ENCODE assay signal across 8 cellular contexts in genomic region chr2:196171248-196171871, GRCh38. TPM values are rescaled to one million over a fixed set of nuclear protein-coding genes. Genes with fewer than 3 reads are reported as not detected.
DNase-seq lines count a peak whose midpoint lies in the region; ATAC-seq and TF ChIP-seq lines count a peak whose summit lies in the region.

Gene STK17B (minus strand): TSS chr2:196171578. CDS start chr2:196163383, 8,195 bp downstream.

- peak within 1 kb of the TSS; percentile 92 for H3K27ac ChIP-seq in CD4-positive, alpha-beta memory T cell (ENCODE audit: low read depth, low read length)
- peak within 1 kb of the TSS; percentile 95 for H3K27ac ChIP-seq in HL-60 (replicated peaks)

- ATAC-seq in GM19452 (IDR thresholded peaks at IDR 0.05; ENCODE audit: unreplicated experiment) (peak; percentile 51), memory B cell (ENCODE audit: low read depth) (peak; percentile 61)
- peak; percentile 55 for ATAC-seq in effector memory CD8-positive, alpha-beta T cell (replicated peaks)

- peak within 1 kb of the TSS; percentile 94 to 98 (median 96) for H3K27ac Mint-ChIP-seq in CD4-positive, alpha-beta memory T cell
- peak within 1 kb of the TSS; percentile 98 to 100 for H3K27ac Mint-ChIP-seq in effector memory CD8-positive, alpha-beta T cell
- H3K27ac Mint-ChIP-seq in memory B cell = peak within 1 kb of the TSS; percentile 97

- intact Hi-C loops in CD4-positive, alpha-beta memory T cell (cut with micrococcal nuclease) = loop anchor here (2.0 to 10.0 kb wide), 3 partner anchors 93 to 607 kb away; partner anchors contain the start of gene SLC39A10

- H3K9me3 Mint-ChIP-seq in CD4-positive, alpha-beta memory T cell = peaks cover 0 to 2% (median 0%) of the 10 kb centered on the region in 8 donors
- no peaks in the 10 kb centered on the region for H3K9me3 Mint-ChIP-seq in effector memory CD8-positive, alpha-beta T cell
- H3K9me3 Mint-ChIP-seq in memory B cell = no peaks in the 10 kb centered on the region

- peaks cover 31 to 52% (median 39%) of the 10 kb centered on the region in 4 donors for H3K4me1 Mint-ChIP-seq in CD4-positive, alpha-beta memory T cell
- H3K4me1 Mint-ChIP-seq in effector memory CD8-positive, alpha-beta T cell (ENCODE audit: low read depth in 2 of 2) = peaks cover 32 to 45% of the 10 kb centered on the region in 2 donors
- H3K4me1 Mint-ChIP-seq in memory B cell = peaks cover 33% of the 10 kb centered on the region

- no peak for TF ChIP-seq CTCF in HL-60 (IDR thresholded peaks at IDR 0.05; ENCODE audit: insufficient read depth, low read length)

- peaks cover 30 to 36% of the 10 kb centered on the region in 2 donors for H3K36me3 Mint-ChIP-seq in CD4-positive, alpha-beta memory T cell
- peaks cover 59% of the 10 kb centered on the region for H3K36me3 Mint-ChIP-seq in effector memory CD8-positive, alpha-beta T cell (ENCODE audit: insufficient read depth)
- H3K36me3 Mint-ChIP-seq in memory B cell = peaks cover 13% of the 10 kb centered on the region

- peak within 1 kb of the TSS; percentile 87 to 88 for H3K4me3 ChIP-seq in CD4-positive, alpha-beta memory T cell (ENCODE audit: low read length in 2 of 2)
- peak within 1 kb of the TSS; percentile 66 for H3K4me3 ChIP-seq in HL-60 (replicated peaks; ENCODE audit: insufficient read depth, low read length)

- no peaks in the 10 kb centered on the region for H3K36me3 ChIP-seq in CD4-positive, alpha-beta memory T cell (ENCODE audit: insufficient read depth, low read length)

- no peaks in the 10 kb centered on the region for H3K9me3 ChIP-seq in CD4-positive, alpha-beta memory T cell (ENCODE audit: control insufficient read depth in 1 of 2, low read length in 2 of 2)

- POLR2A ChIA-PET in CD4-positive, alpha-beta memory T cell (lab: Charles Lee; ENCODE audit: partially characterized antibody) = interaction anchor here (0.7 to 6.6 kb wide), 38 partner anchors 7 to 1328 kb away, joined by 3 to 183 read pairs (median 14); partner anchors contain the start of genes DNAH7, HSPD1, HSPE1 and SLC39A10
- POLR2A ChIA-PET in activated CD8-positive, alpha-beta memory T cell treated with anti-CD3 and anti-CD28 coated beads for 36 hours (lab: Charles Lee) = interaction anchor here (0.5 to 3.4 kb wide), 16 partner anchors 9 to 754 kb away, joined by 3 to 37 read pairs (median 4); no protein-coding TSS in a partner anchor

- H3K27me3 ChIP-seq in CD4-positive, alpha-beta memory T cell (ENCODE audit: insufficient read depth, low read length) = no peaks in the 10 kb centered on the region
- H3K27me3 ChIP-seq in HL-60 (ENCODE audit: insufficient read depth, poor library complexity, severe bottlenecking) = no peaks in the 10 kb centered on the region

- CTCF ChIA-PET in CD4-positive, alpha-beta memory T cell (lab: Charles Lee; ENCODE audit: partially characterized antibody) = interaction anchor here (0.9 to 3.5 kb wide), 9 partner anchors 10 to 106 kb away, joined by 3 to 33 read pairs (median 10); no protein-coding TSS in a partner anchor
- CTCF ChIA-PET in activated CD8-positive, alpha-beta memory T cell treated with anti-CD3 and anti-CD28 coated beads for 36 hours (lab: Charles Lee) = interaction anchor here (1.0 to 2.6 kb wide), 6 partner anchors 10 to 105 kb away, joined by 3 to 12 read pairs (median 4); no protein-coding TSS in a partner anchor

- H3K27me3 Mint-ChIP-seq in CD4-positive, alpha-beta memory T cell = no peaks in the 10 kb centered on the region
- no peaks in the 10 kb centered on the region for H3K27me3 Mint-ChIP-seq in effector memory CD8-positive, alpha-beta T cell
- H3K27me3 Mint-ChIP-seq in memory B cell = no peaks in the 10 kb centered on the region

- H3K4me1 ChIP-seq in CD4-positive, alpha-beta memory T cell (ENCODE audit: insufficient read depth, low read length) = peaks cover 45% of the 10 kb centered on the region

- H3K4me3 Mint-ChIP-seq in CD4-positive, alpha-beta memory T cell = peak within 1 kb of the TSS; percentile 91 to 99 (median 96)
- H3K4me3 Mint-ChIP-seq in effector memory CD8-positive, alpha-beta T cell = peak within 1 kb of the TSS; percentile 97 to 100
- H3K4me3 Mint-ChIP-seq in memory B cell = peak within 1 kb of the TSS; percentile 100

- peak; percentile 93 to 97 (median 95) for DNase-seq in CD4-positive, alpha-beta memory T cell
- peak; percentile 81 to 96 for DNase-seq in HL-60 (ENCODE audit: low read depth in 1 of 2, low spot score in 1 of 2)
- peak; percentile 95 for DNase-seq in NK-92 treated with Interleukin-12 subunit alpha and Interleukin-12 subunit beta, amount 100 ng/mL, for 24 hours (lab: John Stamatoyannopoulos, UW)
- peak; percentile 90 to 93 (median 91) for DNase-seq in effector memory CD8-positive, alpha-beta T cell
- peak; percentile 86 to 92 for DNase-seq in memory B cell (ENCODE audit: low spot score in 2 of 2)
- DNase-seq in stimulated activated CD8-positive, alpha-beta memory T cell treated with anti-CD3 and anti-CD28 coated beads, Interleukin-12 subunit alpha, Interleukin-12 subunit beta, amount 100 ng/mL, for 1 hour (ENCODE audit: low read depth) = peak; percentile 95

RNA-seq across cellular contexts. Expression of gene STK17B, which starts in this region (rescaled TPM):
- 100 to 1,000 TPM; 234 to 243 TPM for total RNA-seq in CD4-positive, alpha-beta memory T cell
- polyA plus RNA-seq in CD4-positive, alpha-beta memory T cell = 10 to 100 TPM; 79.7 to 93.1 TPM
- total RNA-seq in activated CD8-positive, alpha-beta memory T cell treated with anti-CD3 and anti-CD28 coated beads for 36 hours = 100 to 1,000 TPM; 129 to 135 TPM

Comparison
In these comparisons a context has a peak if more than half of its experiments do, and no peak if none do; other contexts are left out.
1. Peak in every context shown above with its lines: DNase-seq, ATAC-seq, H3K4me3 ChIP-seq and H3K27ac ChIP-seq.